Comparison of ENCODE assay signal across 1 cellular context in genomic region chr13:101941095-101941777, GRCh38.
TF ChIP-seq lines count a peak whose summit lies in the region.

No MANE protein-coding gene starts in this region.

TF ChIP-seq in H1, 55 proteins besides CTCF, POLR2A, EP300 and RAD21 (continued from another document):
- no peak for TF ChIP-seq HDAC6 (IDR thresholded peaks at IDR 0.05; ENCODE audit: low read depth, low read length)
- TF ChIP-seq TEAD4 (IDR thresholded peaks at IDR 0.05; ENCODE audit: low read depth, low read length): no peak
- TF ChIP-seq, protein P1, sequence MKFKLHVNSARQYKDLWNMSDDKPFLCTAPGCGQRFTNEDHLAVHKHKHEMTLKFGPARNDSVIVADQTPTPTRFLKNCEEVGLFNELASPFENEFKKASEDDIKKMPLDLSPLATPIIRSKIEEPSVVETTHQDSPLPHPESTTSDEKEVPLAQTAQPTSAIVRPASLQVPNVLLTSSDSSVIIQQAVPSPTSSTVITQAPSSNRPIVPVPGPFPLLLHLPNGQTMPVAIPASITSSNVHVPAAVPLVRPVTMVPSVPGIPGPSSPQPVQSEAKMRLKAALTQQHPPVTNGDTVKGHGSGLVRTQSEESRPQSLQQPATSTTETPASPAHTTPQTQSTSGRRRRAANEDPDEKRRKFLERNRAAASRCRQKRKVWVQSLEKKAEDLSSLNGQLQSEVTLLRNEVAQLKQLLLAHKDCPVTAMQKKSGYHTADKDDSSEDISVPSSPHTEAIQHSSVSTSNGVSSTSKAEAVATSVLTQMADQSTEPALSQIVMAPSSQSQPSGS (IDR thresholded peaks at IDR 0.05; ENCODE audit: low read length): no peak
- no peak for TF ChIP-seq TCF12 (IDR thresholded peaks at IDR 0.05; ENCODE audit: low read depth, low read length)
- no peak for TF ChIP-seq YY1 (IDR thresholded peaks at IDR 0.05; ENCODE audit: low read depth, low read length)
- TF ChIP-seq SP1 (IDR thresholded peaks at IDR 0.05; ENCODE audit: low read depth, low read length): no peak
- TF ChIP-seq ATF3 (IDR thresholded peaks at IDR 0.05; ENCODE audit: insufficient read depth, low read depth, low read length): no peak
- no peak for TF ChIP-seq NANOG (IDR thresholded peaks at IDR 0.05; ENCODE audit: insufficient read depth, low read depth, low read length, poor library complexity, severe bottlenecking)
- TF ChIP-seq SUZ12 (IDR thresholded peaks at IDR 0.05; ENCODE audit: low read length): no peak
- TF ChIP-seq, protein P2, sequence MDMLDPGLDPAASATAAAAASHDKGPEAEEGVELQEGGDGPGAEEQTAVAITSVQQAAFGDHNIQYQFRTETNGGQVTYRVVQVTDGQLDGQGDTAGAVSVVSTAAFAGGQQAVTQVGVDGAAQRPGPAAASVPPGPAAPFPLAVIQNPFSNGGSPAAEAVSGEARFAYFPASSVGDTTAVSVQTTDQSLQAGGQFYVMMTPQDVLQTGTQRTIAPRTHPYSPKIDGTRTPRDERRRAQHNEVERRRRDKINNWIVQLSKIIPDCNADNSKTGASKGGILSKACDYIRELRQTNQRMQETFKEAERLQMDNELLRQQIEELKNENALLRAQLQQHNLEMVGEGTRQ (IDR thresholded peaks at IDR 0.05; ENCODE audit: low read length): no peak
- TF ChIP-seq FOSL1 (IDR thresholded peaks at IDR 0.05; ENCODE audit: insufficient read depth, low read depth, low read length): no peak
- no peak for TF ChIP-seq POU5F1 (IDR thresholded peaks at IDR 0.05; ENCODE audit: low read depth, low read length)
- TF ChIP-seq KDM1A (IDR thresholded peaks at IDR 0.05; ENCODE audit: borderline replicate concordance, low read length): no peak
- TF ChIP-seq CREB1 (IDR thresholded peaks at IDR 0.05): no peak
- no peak for TF ChIP-seq CBX5 (IDR thresholded peaks at IDR 0.05; ENCODE audit: low read depth, low read length)
